Comparison of ENCODE assay signal across 8 cellular contexts in genomic region chr3:51538459-51539290, GRCh38.
DNase-seq lines count a peak whose midpoint lies in the region; ATAC-seq and TF ChIP-seq lines count a peak whose summit lies in the region.

Gene RAD54L2, plus strand, starts transcription at chr3:51538719. Its CDS starts 51,702 bp downstream, at chr3:51590421.

- ATAC-seq in GM18519 (IDR thresholded peaks at IDR 0.05; ENCODE audit: low FRiP score, unreplicated experiment) (peak; percentile 67), HG03064 (IDR thresholded peaks at IDR 0.05; ENCODE audit: low read depth, unreplicated experiment) (peak; percentile 75)

- DNase-seq in AG04449 (ENCODE audit: low read depth, low spot score) (no peak), NCI-H446 (lab: John Stamatoyannopoulos, UW) (peak; percentile 10 to 81)
- DNase-seq in activated CD4-positive, alpha-beta T cell treated with anti-CD3 and anti-CD28 coated beads for 4 hours = peak; percentile 73
- peak; percentile 64 to 73 (median 70) for DNase-seq in stimulated activated CD4-positive, alpha-beta T cell treated with anti-CD3 and anti-CD28 coated beads, Interleukin-1b, Interleukin-23, amount 100 ng/mL, for 24 hours (ENCODE audit: low read depth in 4 of 4, low spot score in 1 of 4)

- CTCF ChIA-PET in AG04449 (lab: Yijun Ruan, JAX) = interaction anchor here (0.6 to 5.0 kb wide), 10 partner anchors 9 to 143 kb away, joined by 3 to 38 read pairs (median 4); partner anchors contain the start of genes DCAF1 and TEX264

- H3K27me3 ChIP-seq in layer of hippocampus (ENCODE audit: control insufficient read depth, insufficient read depth, low read length) = no peaks in the 10 kb centered on the region

- H3K27ac ChIP-seq in cingulate gyrus (ENCODE audit: low read depth, low read length) (peak within 1 kb of the TSS; percentile 77), layer of hippocampus (ENCODE audit: low read depth, low read length) (peak within 1 kb of the TSS; percentile 79)

- peak; percentile 33 for TF ChIP-seq CTCF in AG04449 (IDR thresholded peaks at IDR 0.05; ENCODE audit: insufficient read depth, low read length, missing control alignments)

- H3K4me3 ChIP-seq in AG04449 (ENCODE audit: low read depth, low read length) = peak within 1 kb of the TSS; percentile 75

- POLR2A ChIA-PET in AG04449 (lab: Yijun Ruan, JAX) = interaction anchor here (1.0 kb wide), 1 partner anchor 17 kb away, joined by 3 read pairs; no protein-coding TSS in a partner anchor
